In the genomic region with DNA sequence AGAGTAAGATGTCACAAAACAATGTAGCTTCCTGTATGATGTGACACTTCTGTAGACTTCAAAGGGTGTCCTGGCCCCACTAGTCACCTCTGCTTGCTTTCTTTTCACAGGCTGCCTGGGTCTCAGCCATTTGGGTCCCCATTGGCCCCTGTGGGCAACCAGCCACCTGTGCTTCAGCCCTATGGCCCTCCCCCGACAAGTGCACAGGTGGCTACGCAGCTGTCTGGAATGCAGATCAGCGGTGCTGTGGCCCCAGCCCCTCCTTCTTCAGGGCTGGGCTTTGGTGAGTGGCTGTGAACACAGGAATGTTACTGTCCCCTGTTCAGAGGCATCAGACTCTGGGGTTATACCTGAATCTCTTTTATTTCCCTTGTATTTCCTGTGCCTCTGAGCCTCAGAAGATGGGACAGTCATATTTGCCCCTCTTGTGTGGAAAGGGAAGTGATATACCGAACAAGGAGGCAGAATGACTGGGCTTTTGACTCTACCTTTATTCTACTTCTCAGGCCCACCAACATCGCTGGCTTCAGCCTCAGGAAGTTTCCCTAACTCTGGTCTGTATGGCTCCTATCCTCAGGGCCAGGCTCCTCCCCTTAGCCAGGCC, we compare ENCODE assay signal across 9 cellular contexts. TPM values are rescaled to one million over a fixed set of nuclear protein-coding genes. Genes with fewer than 3 reads are reported as not detected.
DNase-seq lines count a peak whose midpoint lies in the region; ATAC-seq, FAIRE-seq and TF ChIP-seq lines count a peak whose summit lies in the region.
"Had no signal": no experiment of that assay in that cellular context is flagged by ENCODE, and none has a peak within 500 bp of the region (broad histone marks: within the 10 kb centered on the region; RNA-seq: fewer than 3 reads in every experiment).

No MANE protein-coding gene starts in this region.

- FAIRE-seq in bronchial epithelial cell (lab: Jason Lieb, UNC): no peak

- H3K36me3 ChIP-seq in Peyer's patch (peaks cover 0 to 73% (median under 1%) of the 10 kb centered on the region in 3 donors), bronchial epithelial cell (ENCODE audit: control insufficient read depth, insufficient read depth, low read length) (peaks cover 27% of the 10 kb centered on the region), thymus (ENCODE audit: control insufficient read depth, insufficient read depth) (peaks cover 51% of the 10 kb centered on the region)

- no peak for DNase-seq in left cardiac atrium
- no peak for DNase-seq in Right ventricle myocardium superior
- peak in 2 of 3 donors; percentile 49 to 76 for DNase-seq in Peyer's patch
- peak; percentile 34 for DNase-seq in bronchial epithelial cell (ENCODE audit: low read depth)
- DNase-seq in germinal center (ENCODE audit: low spot score): no peak
- DNase-seq in erythroblast (lab: John Stamatoyannopoulos, UW): no peak
- DNase-seq: AML-193 had no signal

- TF ChIP-seq CTCF in Peyer's patch (IDR thresholded peaks at IDR 0.05) (no peak), bronchial epithelial cell (IDR thresholded peaks at IDR 0.05; ENCODE audit: insufficient read depth, low read length, severe bottlenecking) (no peak)

- H3K27ac ChIP-seq in Peyer's patch: peak overlapping the region in 2 of 4 donors; percentile 1 to 34
- peak overlapping the region; percentile 25 for H3K27ac ChIP-seq in thymus (ENCODE audit: low read depth)

- H3K4me1 ChIP-seq in Peyer's patch (peaks cover 0 to 4% (median 0%) of the 10 kb centered on the region in 4 donors), thymus (ENCODE audit: control insufficient read depth, insufficient read depth, low read length) (peaks cover 15% of the 10 kb centered on the region)

- intact Hi-C loops in left cardiac atrium (cut with DNase I) (no loop called here), Right ventricle myocardium superior (cut with DNase I) (no loop called here)

- peak; percentile 26 to 55 for ATAC-seq in left cardiac atrium
- no peak for ATAC-seq in Right ventricle myocardium superior (ENCODE audit: poor library complexity)
- no peak for ATAC-seq in HG03457 (IDR thresholded peaks at IDR 0.05; ENCODE audit: unreplicated experiment)

- WGBS in thymus: 46% methylated on average over 5 of the region's 5 CpGs

- no peak overlapping the region for H3K4me3 ChIP-seq in Peyer's patch
- no peak overlapping the region for H3K4me3 ChIP-seq in bronchial epithelial cell (ENCODE audit: low read depth, low read length)
- H3K4me3 ChIP-seq in thymus (ENCODE audit: low read length): no peak overlapping the region

- H3K9me3 ChIP-seq in Peyer's patch (no peaks in the 10 kb centered on the region), thymus (ENCODE audit: control insufficient read depth) (no peaks in the 10 kb centered on the region)

- H3K27me3 ChIP-seq in Peyer's patch: no peaks in the 10 kb centered on the region
- no peaks in the 10 kb centered on the region for H3K27me3 ChIP-seq in bronchial epithelial cell (ENCODE audit: control insufficient read depth, insufficient read depth, low read length)
- no peaks in the 10 kb centered on the region for H3K27me3 ChIP-seq in thymus (ENCODE audit: control insufficient read depth, insufficient read depth)

- no peak for TF ChIP-seq POLR2A in Peyer's patch (IDR thresholded peaks at IDR 0.05)
- no peak for TF ChIP-seq POLR2A in erythroblast (IDR thresholded peaks at IDR 0.05; ENCODE audit: low read length)

RNA-seq across cellular contexts. Expression of a gene that starts 15.4 kb away (rescaled TPM):
- 10 to 100 TPM; 42.9 to 52.6 TPM for total RNA-seq in left cardiac atrium
- 42.3 TPM for total RNA-seq in Right ventricle myocardium superior
- 10 to 100 TPM; 48.7 to 81.5 (median 79.9) TPM for total RNA-seq in Peyer's patch
- 55.0 and 92.4 TPM in 2 replicates for total RNA-seq in bronchial epithelial cell
- 31.4 TPM for polyA plus RNA-seq in thymus

RNA-seq across cellular contexts. Expression of a gene that starts 22.2 kb away (rescaled TPM):
- total RNA-seq in left cardiac atrium: 10 to 100 TPM; 21.7 to 24.7 TPM
- 28.0 TPM for total RNA-seq in Right ventricle myocardium superior
- 10 to 100 TPM in 3 of 4 donors, 1 to 10 TPM in 1; 9.9 to 36.8 (median 20.9) TPM for total RNA-seq in Peyer's patch
- 13.2 and 25.1 TPM in 2 replicates for total RNA-seq in bronchial epithelial cell
- 78.2 TPM for polyA plus RNA-seq in thymus

RNA-seq across cellular contexts. Expression of a gene that starts 25.8 kb away (rescaled TPM):
- total RNA-seq in left cardiac atrium: 10 to 100 TPM; 50.7 to 61.6 TPM
- total RNA-seq in Right ventricle myocardium superior: 40.3 TPM
- 100 to 1,000 TPM in 3 of 4 donors, 10 to 100 TPM in 1; 87.5 to 345 (median 187) TPM for total RNA-seq in Peyer's patch
- 27.1 and 43.1 TPM in 2 replicates for total RNA-seq in bronchial epithelial cell
- polyA plus RNA-seq in thymus: 106 TPM

RNA-seq across cellular contexts. Expression of a gene that starts 51.8 kb away (rescaled TPM):
- total RNA-seq in left cardiac atrium: 10 to 100 TPM; 14.1 to 20.2 TPM
- total RNA-seq in Right ventricle myocardium superior: 10.4 TPM
- total RNA-seq in Peyer's patch: 10 to 100 TPM; 16.5 to 39.1 (median 27.7) TPM
- 5.3 and 10.2 TPM in 2 replicates for total RNA-seq in bronchial epithelial cell
- polyA plus RNA-seq in thymus: 21.2 TPM

Comparison
In these comparisons a context has a peak if more than half of its experiments do, and no peak if none do; other contexts are left out.
1. ATAC-seq: peak in left cardiac atrium (2 of 2); none in Right ventricle myocardium superior (single experiment) and HG03457 (single experiment).
2. DNase-seq: peak in Peyer's patch (2 of 3) and bronchial epithelial cell (single experiment); none in left cardiac atrium (single experiment), Right ventricle myocardium superior (single experiment), germinal center (single experiment) and erythroblast (0 of 2).